In genomic region chr16:8866118-8866883, GRCh38 we compare ENCODE assay signal across 8 cellular contexts. TPM values are rescaled to one million over a fixed set of nuclear protein-coding genes. Genes with fewer than 3 reads are reported as not detected.
DNase-seq lines count a peak whose midpoint lies in the region; ATAC-seq and TF ChIP-seq lines count a peak whose summit lies in the region.

No MANE protein-coding gene starts in this region.

- H3K36me3 ChIP-seq in suprapubic skin, result no peaks in the 10 kb centered on the region

- TF ChIP-seq EP300 in suprapubic skin (IDR thresholded peaks at IDR 0.05), result no peak

- no TSS peak for BruUV-seq in MCF 10A (replicated peaks; lab: Mats Ljungman, UMichigan)

- H3K27ac ChIP-seq in suprapubic skin, result peak overlapping the region; percentile 18

- H3K4me3 Mint-ChIP-seq in activated CD4-positive, alpha-beta T cell treated with anti-CD3 and anti-CD28 coated beads, Interleukin-2, amount 10 ng/mL, durations not matched to agents 7 days and 5 days, result peak overlapping the region; percentile 76
- peak overlapping the region; percentile 87 for H3K4me3 Mint-ChIP-seq in MCF 10A (ENCODE audit: unreplicated experiment)

- no peaks in the 10 kb centered on the region for H3K9me3 Mint-ChIP-seq in activated CD4-positive, alpha-beta T cell treated with anti-CD3 and anti-CD28 coated beads, Interleukin-2, amount 10 ng/mL, durations not matched to agents 7 days and 5 days
- no peaks in the 10 kb centered on the region for H3K9me3 Mint-ChIP-seq in MCF 10A (ENCODE audit: unreplicated experiment)

- intact Hi-C loops in MCF 10A (cut with micrococcal nuclease), result no loop called here

- no peak for DNase-seq in activated CD4-positive, alpha-beta T cell treated with anti-CD3 and anti-CD28 coated beads, Interleukin-2, amount 10 ng/mL, durations not matched to agents 7 days and 5 days
- no peak for DNase-seq in activated CD4-positive, alpha-beta T cell treated with anti-CD3 and anti-CD28 coated beads for 48 hours
- DNase-seq in MCF 10A (ENCODE audit: unreplicated experiment), result no peak
- peak; percentile 79 for DNase-seq in left kidney (ENCODE audit: low read depth, low spot score)
- DNase-seq in suprapubic skin (ENCODE audit: low spot score in 2 of 2), result peak in 1 of 2 donors; percentile 80
- DNase-seq in dedifferentiated amniotic fluid mesenchymal stem cell (ENCODE audit: extremely low spot score), result no peak
- DNase-seq in HUDEP-2 (lab: John Stamatoyannopoulos, UW; ENCODE audit: unreplicated experiment in 76 of 76), result no peak

- CTCF ChIA-PET in activated CD4-positive, alpha-beta T cell treated with anti-CD3 and anti-CD28 coated beads, Interleukin-2, amount 10 ng/mL, durations not matched to agents 7 days and 5 days (lab: Charles Lee), result no interaction called here
- CTCF ChIA-PET in MCF 10A (lab: Yijun Ruan, JAX), result interaction anchor here (0.7 to 1.5 kb wide), 3 partner anchors 13 to 188 kb away, joined by 4 to 5 read pairs (median 5); no protein-coding TSS in a partner anchor

- peak overlapping the region; percentile 74 for H3K4me3 ChIP-seq in suprapubic skin

- peaks cover 69% of the 10 kb centered on the region for H3K4me1 ChIP-seq in suprapubic skin

- H3K36me3 Mint-ChIP-seq in activated CD4-positive, alpha-beta T cell treated with anti-CD3 and anti-CD28 coated beads, Interleukin-2, amount 10 ng/mL, durations not matched to agents 7 days and 5 days (ENCODE audit: low read depth), result peaks cover 29% of the 10 kb centered on the region
- H3K36me3 Mint-ChIP-seq in MCF 10A (ENCODE audit: insufficient read depth, unreplicated experiment), result peaks cover 6% of the 10 kb centered on the region

- no peak for ATAC-seq in GM21576 (IDR thresholded peaks at IDR 0.05; ENCODE audit: unreplicated experiment)

- no peak for TF ChIP-seq CTCF in MCF 10A (IDR thresholded peaks at IDR 0.05; ENCODE audit: unreplicated experiment)
- no peak for TF ChIP-seq CTCF in suprapubic skin (IDR thresholded peaks at IDR 0.05)

- no peaks in the 10 kb centered on the region for H3K9me3 ChIP-seq in suprapubic skin

- no peaks in the 10 kb centered on the region for H3K27me3 Mint-ChIP-seq in activated CD4-positive, alpha-beta T cell treated with anti-CD3 and anti-CD28 coated beads, Interleukin-2, amount 10 ng/mL, durations not matched to agents 7 days and 5 days
- H3K27me3 Mint-ChIP-seq in MCF 10A (ENCODE audit: insufficient read depth, unreplicated experiment), result no peaks in the 10 kb centered on the region

- no peaks in the 10 kb centered on the region for H3K27me3 ChIP-seq in suprapubic skin

- H3K4me1 Mint-ChIP-seq in activated CD4-positive, alpha-beta T cell treated with anti-CD3 and anti-CD28 coated beads, Interleukin-2, amount 10 ng/mL, durations not matched to agents 7 days and 5 days, result peaks cover 60% of the 10 kb centered on the region
- H3K4me1 Mint-ChIP-seq in MCF 10A (ENCODE audit: insufficient read depth, unreplicated experiment), result peaks cover 35% of the 10 kb centered on the region

- POLR2A ChIA-PET in activated CD4-positive, alpha-beta T cell treated with anti-CD3 and anti-CD28 coated beads, Interleukin-2, amount 10 ng/mL, durations not matched to agents 7 days and 5 days (lab: Charles Lee), result no interaction called here
- POLR2A ChIA-PET in MCF 10A (lab: Yijun Ruan, JAX), result no interaction called here

- WGBS in suprapubic skin, result 23% methylated on average over 25 of the region's 30 CpGs

- no peak for TF ChIP-seq POLR2A in suprapubic skin (IDR thresholded peaks at IDR 0.05)

- H3K27ac Mint-ChIP-seq in activated CD4-positive, alpha-beta T cell treated with anti-CD3 and anti-CD28 coated beads, Interleukin-2, amount 10 ng/mL, durations not matched to agents 7 days and 5 days, result peak overlapping the region; percentile 85
- H3K27ac Mint-ChIP-seq in MCF 10A (ENCODE audit: low read depth, unreplicated experiment), result no peak overlapping the region

RNA-seq across cellular contexts. Expression of gene CARHSP1, which starts 2.5 kb away (rescaled TPM):
- total RNA-seq in activated CD4-positive, alpha-beta T cell treated with anti-CD3 and anti-CD28 coated beads, Interleukin-2, amount 10 ng/mL, durations not matched to agents 7 days and 5 days, result 100 to 1,000 TPM; 172 to 189 TPM
- total RNA-seq in MCF 10A (2022) (23.9 and 27.8 TPM in 2 replicates), suprapubic skin (10 to 100 TPM; 32.7 to 60.8 (median 41.5) TPM)

RNA-seq across cellular contexts. Expression of gene LITAFD, which starts 15.8 kb away (rescaled TPM):
- not detected for total RNA-seq in activated CD4-positive, alpha-beta T cell treated with anti-CD3 and anti-CD28 coated beads, Interleukin-2, amount 10 ng/mL, durations not matched to agents 7 days and 5 days
- total RNA-seq in MCF 10A (2022), result not detected in 2 replicates
- total RNA-seq in suprapubic skin, result not detected
